In the genomic region with DNA sequence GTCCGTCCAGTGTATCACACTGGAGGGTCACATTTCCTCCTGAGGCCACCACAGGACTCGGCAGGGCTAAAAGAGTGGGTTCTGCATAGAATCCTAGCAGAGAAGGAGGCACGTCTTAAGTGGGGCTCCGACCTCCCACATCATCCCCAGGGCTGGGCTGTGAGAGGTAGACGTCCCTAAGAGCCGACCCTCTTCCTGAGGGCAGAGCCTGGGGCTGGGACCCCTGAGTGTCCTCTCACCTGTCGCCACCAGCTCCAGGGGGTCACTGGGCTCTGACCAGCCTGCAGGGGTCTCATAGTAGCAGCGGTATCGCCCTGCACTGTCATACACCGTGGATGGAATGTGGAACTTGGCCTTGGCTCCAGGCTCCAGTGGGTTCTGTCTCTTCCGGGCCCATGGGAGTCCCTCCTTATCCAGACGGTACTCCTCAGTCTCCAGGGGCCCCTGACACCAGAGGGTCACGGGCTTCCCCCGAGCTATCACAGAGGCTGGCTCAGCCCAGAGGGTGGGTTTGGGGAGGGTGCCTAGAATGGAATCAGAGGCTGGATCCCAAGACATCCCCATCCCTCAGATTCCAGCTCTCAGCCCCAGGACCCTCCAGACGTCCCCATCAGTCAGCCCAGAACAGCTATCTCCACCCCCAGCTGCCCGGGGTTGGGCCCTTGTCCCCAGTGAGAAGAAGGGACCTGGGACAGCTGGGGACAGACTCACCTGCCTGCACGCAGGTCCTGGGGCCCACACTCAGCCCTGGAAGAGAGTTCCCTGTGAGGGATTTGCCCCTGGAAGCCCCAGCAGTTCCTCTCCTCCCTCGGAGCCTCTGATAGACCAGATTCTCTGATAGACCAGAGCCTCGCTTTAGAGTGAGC, we compare ENCODE assay signal across 17 cellular contexts.
"Had no signal": no experiment of that assay in that cellular context is flagged by ENCODE, and none has a peak within 500 bp of the region (broad histone marks: within the 10 kb centered on the region; RNA-seq: fewer than 3 reads in every experiment).

No MANE protein-coding gene starts in this region.

- H3K4me3 ChIP-seq: prostate gland had no signal

- H3K9me3 ChIP-seq: prostate gland had no signal

- FAIRE-seq: frontal cortex, TTC549 had no signal

- H3K27ac ChIP-seq: brain microvascular endothelial cell, epithelial cell of prostate, prostate gland had no signal

- H3K4me1 ChIP-seq: prostate gland had no signal

- DNase-seq: activated B cell treated with CpG ODN at 0.5 μM for 24 hours; activated CD4-positive, alpha-beta T cell treated with anti-CD3 and anti-CD28 coated beads for 48 hours; activated CD8-positive, alpha-beta T cell treated with anti-CD3 and anti-CD28 coated beads, Interleukin-2, amount 10 ng/mL, durations not matched to agents 7 days and 5 days; activated naive CD4-positive, alpha-beta T cell; anterior cingulate cortex; brain microvascular endothelial cell; dermis blood vessel endothelial cell; effector memory CD8-positive, alpha-beta T cell; mesenchymal stem cell; nephron progenitor cell; stimulated activated CD4-positive, alpha-beta T cell treated with anti-CD3 and anti-CD28 coated beads, Interleukin-15, amount 100 ng/mL, for 24 hours; stimulated activated CD4-positive, alpha-beta T cell treated with anti-CD3 and anti-CD28 coated beads, Interleukin-4, amount 100 ng/mL, for 1 hour; stimulated activated naive B cell treated with anti-CD40 and anti-IgM and Interleukin-4, amounts not matched to agents 10 μg/mL and 1 μg/mL and 100 μg/mL, for 72 hours had no signal

- H3K36me3 ChIP-seq: brain microvascular endothelial cell, prostate gland had no signal
